ENCODE assay signal across 2 cellular contexts in genomic region chr19:47445527-47445926, GRCh38.
TF ChIP-seq lines count a peak whose summit lies in the region.

No MANE protein-coding gene starts in this region.

TF ChIP-seq in SK-N-SH treated with all-trans-retinoic acid at 6 μM for 48 hours, 23 proteins besides CTCF, POLR2A, EP300 and RAD21 (continued from another document):
- TF ChIP-seq ARNTL (CRISPR knock-in tag; IDR thresholded peaks at IDR 0.05; ENCODE audit: borderline replicate concordance, low read depth): no peak
- TF ChIP-seq BACH2 (CRISPR knock-in tag; IDR thresholded peaks at IDR 0.05; ENCODE audit: borderline replicate concordance): no peak
- TF ChIP-seq ZNF565 (CRISPR knock-in tag; conservative IDR thresholded peaks at IDR 0.05; ENCODE audit: low read depth): no peak
- no peak for TF ChIP-seq CSRNP3 (CRISPR knock-in tag; IDR thresholded peaks at IDR 0.05)
- TF ChIP-seq ZFP3 (CRISPR knock-in tag; IDR thresholded peaks at IDR 0.05): no peak
- no peak for TF ChIP-seq RARB (CRISPR knock-in tag; IDR thresholded peaks at IDR 0.05)

TF ChIP-seq in neural cell, 6 proteins besides CTCF, POLR2A, EP300 and RAD21 (continued from another document):
- TF ChIP-seq MXI1 (conservative IDR thresholded peaks at IDR 0.05; ENCODE audit: poor library complexity, severe bottlenecking) (no peak), SMC3 (conservative IDR thresholded peaks at IDR 0.05; ENCODE audit: poor library complexity) (no peak), POLR2AphosphoS5 (IDR thresholded peaks at IDR 0.05) (no peak)
